8 cellular contexts compared by ENCODE assay signal in the genomic region with DNA sequence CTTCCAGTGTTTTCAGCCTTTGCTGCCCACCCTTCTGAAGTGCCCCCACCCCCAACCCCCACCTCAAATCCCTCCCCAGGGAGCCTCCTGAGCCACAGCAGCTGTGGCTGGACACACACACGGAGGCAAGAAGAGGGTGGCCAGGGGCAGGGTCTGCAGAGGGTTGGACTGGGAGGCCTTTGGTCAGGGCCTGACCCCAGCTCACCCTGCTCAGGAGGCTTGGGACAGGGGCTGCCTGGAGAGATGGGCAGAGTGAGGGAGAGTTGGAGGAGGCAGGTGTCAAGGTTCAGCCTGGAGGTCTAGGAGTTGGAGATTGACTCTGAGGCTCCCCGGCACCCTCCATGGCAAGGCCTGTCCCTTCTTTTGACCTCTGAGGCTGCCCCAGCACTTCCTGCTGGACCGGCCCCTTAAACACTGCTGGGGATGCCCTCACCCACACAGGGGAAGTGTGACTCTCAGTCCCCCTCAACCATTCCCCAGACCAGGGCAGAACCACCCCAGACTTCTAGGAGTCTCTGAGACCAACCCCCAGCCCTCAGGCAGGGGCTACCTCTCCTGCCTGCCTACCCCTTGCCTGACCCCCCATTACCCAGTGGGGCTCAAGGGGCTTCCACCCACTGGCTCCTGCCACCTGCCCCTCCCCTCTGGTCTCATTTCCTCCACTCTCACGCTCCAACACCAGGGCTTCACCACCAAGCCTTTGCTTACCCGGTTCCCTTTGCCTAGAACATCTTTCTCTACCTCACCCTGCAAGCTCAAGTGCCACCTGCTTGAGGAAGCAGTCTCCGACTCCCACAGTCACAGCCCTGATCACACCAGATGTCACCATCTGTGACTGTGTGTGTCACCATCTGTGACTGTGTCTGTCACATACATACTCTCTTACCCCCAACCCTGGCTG. TPM values are rescaled to one million over a fixed set of nuclear protein-coding genes. Genes with fewer than 3 reads are reported as not detected.
DNase-seq lines count a peak whose midpoint lies in the region; ATAC-seq and TF ChIP-seq lines count a peak whose summit lies in the region.

No MANE protein-coding gene starts in this region.

- no peaks in the 10 kb centered on the region for H3K27me3 Mint-ChIP-seq in CD4-positive, alpha-beta memory T cell
- H3K27me3 Mint-ChIP-seq in central memory CD8-positive, alpha-beta T cell, result no peaks in the 10 kb centered on the region

- H3K4me3 Mint-ChIP-seq in CD4-positive, alpha-beta memory T cell, result peak overlapping the region in 2 of 8 donors; percentile 32 to 33
- peak overlapping the region; percentile 17 for H3K4me3 Mint-ChIP-seq in central memory CD8-positive, alpha-beta T cell

- H3K9ac ChIP-seq in SK-N-SH, result no peak overlapping the region

- POLR2A ChIA-PET in CD4-positive, alpha-beta memory T cell (lab: Charles Lee; ENCODE audit: partially characterized antibody), result no interaction called here
- POLR2A ChIA-PET in SK-N-SH (lab: Yijun Ruan, JAX), result no interaction called here

- peaks cover 70% of the 10 kb centered on the region for H3K4me1 ChIP-seq in CD4-positive, alpha-beta memory T cell (ENCODE audit: insufficient read depth, low read length)
- H3K4me1 ChIP-seq in SK-N-SH (ENCODE audit: control insufficient read depth in 1 of 2, insufficient read depth in 2 of 2, low read depth in 1 of 2, low read length in 1 of 2), result peaks cover 0 to 69% of the 10 kb centered on the region in 2 experiments; a peak in 2 of 4 replicates

- H3K36me3 Mint-ChIP-seq in CD4-positive, alpha-beta memory T cell, result peaks cover 0 to 2% of the 10 kb centered on the region in 2 donors
- H3K36me3 Mint-ChIP-seq in central memory CD8-positive, alpha-beta T cell (ENCODE audit: insufficient read depth), result peaks cover 4% of the 10 kb centered on the region

- H3K27ac Mint-ChIP-seq in CD4-positive, alpha-beta memory T cell, result peak overlapping the region; percentile 73 to 95 (median 88)
- peak overlapping the region; percentile 98 for H3K27ac Mint-ChIP-seq in central memory CD8-positive, alpha-beta T cell (ENCODE audit: low read depth)

- H3K9me3 ChIP-seq in CD4-positive, alpha-beta memory T cell (ENCODE audit: control insufficient read depth in 1 of 2, low read length in 2 of 2), result no peaks in the 10 kb centered on the region
- no peaks in the 10 kb centered on the region for H3K9me3 ChIP-seq in SK-N-SH

- ATAC-seq in GM19023 (IDR thresholded peaks at IDR 0.05; ENCODE audit: unreplicated experiment) (peak; percentile 69), HG03521 (IDR thresholded peaks at IDR 0.05; ENCODE audit: unreplicated experiment) (peak; percentile 34), HG02763 (IDR thresholded peaks at IDR 0.05; ENCODE audit: unreplicated experiment) (no peak)
- peak; percentile 92 for ATAC-seq in central memory CD8-positive, alpha-beta T cell (replicated peaks; ENCODE audit: extremely low read depth, poor library complexity, severe bottlenecking)

- no peak for TF ChIP-seq RAD21 in SK-N-SH (IDR thresholded peaks at IDR 0.05; ENCODE audit: low read length)

- no peak overlapping the region for H3K4me3 ChIP-seq in CD4-positive, alpha-beta memory T cell (ENCODE audit: low read length in 2 of 2)
- no peak overlapping the region for H3K4me3 ChIP-seq in SK-N-SH (ENCODE audit: low read depth in 2 of 2, low read length in 1 of 2)

- TF ChIP-seq CTCF in SK-N-SH (IDR thresholded peaks at IDR 0.05), result no peak

- H3F3A ChIP-seq in SK-N-SH (replicated peaks; ENCODE audit: insufficient read depth), result no peaks in the 10 kb centered on the region

- H3K27me3 ChIP-seq in CD4-positive, alpha-beta memory T cell (ENCODE audit: insufficient read depth, low read length), result no peaks in the 10 kb centered on the region
- H3K27me3 ChIP-seq in SK-N-SH (ENCODE audit: insufficient read depth), result no peaks in the 10 kb centered on the region

- TF ChIP-seq EP300 in SK-N-SH (IDR thresholded peaks at IDR 0.05; ENCODE audit: borderline replicate concordance in 1 of 2, low read depth in 1 of 2, low read length in 1 of 2), result no peak

- 33% methylated on average over 3 of the region's 6 CpGs for WGBS in SK-N-SH (ENCODE audit: low lambda C conversion rate)

- no peak for DNase-seq in CD4-positive, alpha-beta memory T cell
- peak in 1 of 2 donors; percentile 44 for DNase-seq in central memory CD8-positive, alpha-beta T cell (ENCODE audit: low spot score in 2 of 2)
- DNase-seq in SK-N-SH (no peak), SHP77 (lab: John Stamatoyannopoulos, UW) (no peak)
- DNase-seq in stimulated activated CD4-positive, alpha-beta T cell treated with anti-CD3 and anti-CD28 coated beads, Interleukin-15, amount 100 ng/mL, for 24 hours, result no peak

- H3K27ac ChIP-seq in CD4-positive, alpha-beta memory T cell (ENCODE audit: low read depth, low read length), result no peak overlapping the region
- H3K27ac ChIP-seq in SK-N-SH (ENCODE audit: low read depth in 2 of 2, low read length in 1 of 2), result no peak overlapping the region; a peak in 1 of 4 replicates

- H3K79me2 ChIP-seq in SK-N-SH (ENCODE audit: insufficient read depth), result peaks cover 26% of the 10 kb centered on the region; the same call in 1 of the 2 replicates

- no peak overlapping the region for H3K4me2 ChIP-seq in SK-N-SH

- H3K9me2 ChIP-seq in SK-N-SH, result no peaks in the 10 kb centered on the region

- no peaks in the 10 kb centered on the region for H3K9me3 Mint-ChIP-seq in CD4-positive, alpha-beta memory T cell
- H3K9me3 Mint-ChIP-seq in central memory CD8-positive, alpha-beta T cell, result no peaks in the 10 kb centered on the region

- peaks cover 48 to 88% (median 61%) of the 10 kb centered on the region in 4 donors for H3K4me1 Mint-ChIP-seq in CD4-positive, alpha-beta memory T cell
- peaks cover 75% of the 10 kb centered on the region for H3K4me1 Mint-ChIP-seq in central memory CD8-positive, alpha-beta T cell

- H2AFZ ChIP-seq in SK-N-SH (ENCODE audit: low read depth), result no peak overlapping the region

- H3K36me3 ChIP-seq in CD4-positive, alpha-beta memory T cell (ENCODE audit: insufficient read depth, low read length), result no peaks in the 10 kb centered on the region
- no peaks in the 10 kb centered on the region for H3K36me3 ChIP-seq in SK-N-SH (replicated peaks in 1 of 2; ENCODE audit: control insufficient read depth in 1 of 2, insufficient read depth in 2 of 2, low read length in 1 of 2)

- CTCF ChIA-PET in CD4-positive, alpha-beta memory T cell (lab: Charles Lee; ENCODE audit: partially characterized antibody), result no interaction called here
- CTCF ChIA-PET in SK-N-SH (lab: Yijun Ruan, JAX), result interaction anchor here (4.0 kb wide), 1 partner anchor 18 kb away, joined by 20 read pairs; no protein-coding TSS in a partner anchor

- no peaks in the 10 kb centered on the region; the same call in 1 of the 2 replicates for H4K20me1 ChIP-seq in SK-N-SH (ENCODE audit: insufficient read depth)

- intact Hi-C loops in CD4-positive, alpha-beta memory T cell (cut with micrococcal nuclease), result no loop called here

TF ChIP-seq in SK-N-SH, 30 proteins besides CTCF, POLR2A, EP300 and RAD21 (continues in another document):
- TF ChIP-seq FOXJ3 (CRISPR knock-in tag; IDR thresholded peaks at IDR 0.05) (no peak), POLR2AphosphoS5 (IDR thresholded peaks at IDR 0.05; ENCODE audit: low read depth, low read length) (no peak), SIN3A (IDR thresholded peaks at IDR 0.05; ENCODE audit: borderline replicate concordance, low read depth, low read length) (no peak), GATA2 (CRISPR knock-in tag; IDR thresholded peaks at IDR 0.05) (no peak), SMC3 (IDR thresholded peaks at IDR 0.05; ENCODE audit: low read depth, low read length) (no peak), TCF12 (IDR thresholded peaks at IDR 0.05) (no peak), CHD2 (IDR thresholded peaks at IDR 0.05; ENCODE audit: low read length, partially characterized antibody) (no peak), EZH2phosphoT487 (IDR thresholded peaks at IDR 0.05; ENCODE audit: borderline replicate concordance, low read depth) (no peak), TEAD4 (IDR thresholded peaks at IDR 0.05; ENCODE audit: borderline replicate concordance, insufficient read depth) (no peak), MEF2A (IDR thresholded peaks at IDR 0.05; ENCODE audit: borderline replicate concordance, low read depth) (no peak), NRF1 (IDR thresholded peaks at IDR 0.05; ENCODE audit: low read depth, low read length) (no peak)
- TF ChIP-seq, protein P1, sequence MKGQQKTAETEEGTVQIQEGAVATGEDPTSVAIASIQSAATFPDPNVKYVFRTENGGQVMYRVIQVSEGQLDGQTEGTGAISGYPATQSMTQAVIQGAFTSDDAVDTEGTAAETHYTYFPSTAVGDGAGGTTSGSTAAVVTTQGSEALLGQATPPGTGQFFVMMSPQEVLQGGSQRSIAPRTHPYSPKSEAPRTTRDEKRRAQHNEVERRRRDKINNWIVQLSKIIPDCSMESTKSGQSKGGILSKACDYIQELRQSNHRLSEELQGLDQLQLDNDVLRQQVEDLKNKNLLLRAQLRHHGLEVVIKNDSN (IDR thresholded peaks at IDR 0.05; ENCODE audit: borderline replicate concordance, low read depth), result no peak
- TF ChIP-seq, protein P2, sequence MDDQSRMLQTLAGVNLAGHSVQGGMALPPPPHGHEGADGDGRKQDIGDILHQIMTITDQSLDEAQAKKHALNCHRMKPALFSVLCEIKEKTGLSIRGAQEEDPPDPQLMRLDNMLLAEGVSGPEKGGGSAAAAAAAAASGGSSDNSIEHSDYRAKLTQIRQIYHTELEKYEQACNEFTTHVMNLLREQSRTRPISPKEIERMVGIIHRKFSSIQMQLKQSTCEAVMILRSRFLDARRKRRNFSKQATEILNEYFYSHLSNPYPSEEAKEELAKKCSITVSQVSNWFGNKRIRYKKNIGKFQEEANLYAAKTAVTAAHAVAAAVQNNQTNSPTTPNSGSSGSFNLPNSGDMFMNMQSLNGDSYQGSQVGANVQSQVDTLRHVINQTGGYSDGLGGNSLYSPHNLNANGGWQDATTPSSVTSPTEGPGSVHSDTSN (IDR thresholded peaks at IDR 0.05), result no peak

RNA-seq across cellular contexts. Expression of a gene that starts 8.6 kb away (rescaled TPM):
- total RNA-seq in CD4-positive, alpha-beta memory T cell, result 100 to 1,000 TPM; 144 to 157 TPM
- polyA plus RNA-seq in CD4-positive, alpha-beta memory T cell, result 10 to 100 TPM in 1 of 2 donors, 1 to 10 TPM in 1; 9.5 to 36.8 TPM
- polyA plus RNA-seq in SK-N-SH (2012; rRNA removed), result 43.4 and 56.6 TPM in 2 replicates
- 21.6 and 37.3 TPM in 2 replicates for polyA plus RNA-seq in SK-N-SH (2012; cell fraction: cytosol; rRNA removed)
- 118 and 136 TPM in 2 replicates for polyA plus RNA-seq in SK-N-SH (2012; cell fraction: nucleus; rRNA removed)

RNA-seq across cellular contexts. Expression of a gene that starts 50.3 kb away (rescaled TPM):
- 10 to 100 TPM; 23.0 to 23.5 TPM for total RNA-seq in CD4-positive, alpha-beta memory T cell
- polyA plus RNA-seq in CD4-positive, alpha-beta memory T cell, result 10 to 100 TPM; 24.9 to 27.0 TPM
- 42.2 and 47.7 TPM in 2 replicates for polyA plus RNA-seq in SK-N-SH (2012; rRNA removed)
- polyA plus RNA-seq in SK-N-SH (2012; cell fraction: cytosol; rRNA removed), result 20.7 and 30.1 TPM in 2 replicates
- polyA plus RNA-seq in SK-N-SH (2012; cell fraction: nucleus; rRNA removed), result 23.7 and 25.6 TPM in 2 replicates
